22 cellular contexts compared by ENCODE assay signal in genomic region chr12:41564816-41565215, GRCh38.
DNase-seq lines count a peak whose midpoint lies in the region; ATAC-seq and TF ChIP-seq lines count a peak whose summit lies in the region.
"Had no signal": no experiment of that assay in that cellular context is flagged by ENCODE, and none has a peak within 500 bp of the region (broad histone marks: within the 10 kb centered on the region; RNA-seq: fewer than 3 reads in every experiment).

No MANE protein-coding gene starts in this region.

- no peak overlapping the region for H2AFZ ChIP-seq in SK-N-SH (ENCODE audit: low read depth)

- no peak overlapping the region for H3K27ac Mint-ChIP-seq in osteocyte (ENCODE audit: unreplicated experiment)
- H3K27ac Mint-ChIP-seq: HFFc6, T-cell had no signal

- no peaks in the 10 kb centered on the region for H3K9me3 ChIP-seq in SK-N-SH

- H3K4me1 Mint-ChIP-seq in osteocyte (ENCODE audit: unreplicated experiment) = no peaks in the 10 kb centered on the region
- H3K4me1 Mint-ChIP-seq: CD14-positive monocyte, T-cell had no signal

- no peaks in the 10 kb centered on the region for H3K27me3 ChIP-seq in SK-N-SH (ENCODE audit: insufficient read depth)

- WGBS in SK-N-SH (ENCODE audit: low lambda C conversion rate) = 63% methylated on average over 1 of the region's 1 CpG

- no peaks in the 10 kb centered on the region for H4K20me1 ChIP-seq in SK-N-SH (ENCODE audit: insufficient read depth)

- no peaks in the 10 kb centered on the region for H3K36me3 Mint-ChIP-seq in osteocyte (ENCODE audit: unreplicated experiment)
- H3K36me3 Mint-ChIP-seq: CD14-positive monocyte, T-cell had no signal

- POLR2A ChIA-PET in SK-N-SH (lab: Yijun Ruan, JAX) = no interaction called here

- no peaks in the 10 kb centered on the region for H3K9me3 Mint-ChIP-seq in osteocyte (ENCODE audit: unreplicated experiment)
- H3K9me3 Mint-ChIP-seq: HFFc6 had no signal

- peaks cover 3% of the 10 kb centered on the region for H3K27me3 Mint-ChIP-seq in osteocyte (ENCODE audit: unreplicated experiment)

- no peaks in the 10 kb centered on the region for H3K9me2 ChIP-seq in SK-N-SH

- ATAC-seq in GM21786 (IDR thresholded peaks at IDR 0.05; ENCODE audit: unreplicated experiment) = no peak
- ATAC-seq: T-cell had no signal

- H3K4me2 ChIP-seq in SK-N-SH = no peak overlapping the region

- H3K4me3 Mint-ChIP-seq in osteocyte (ENCODE audit: unreplicated experiment) = no peak overlapping the region
- H3K4me3 Mint-ChIP-seq: CD14-positive monocyte, HFFc6, T-cell had no signal

- no peaks in the 10 kb centered on the region for H3F3A ChIP-seq in SK-N-SH (replicated peaks; ENCODE audit: insufficient read depth)

- H3K4me3 ChIP-seq in LNCaP clone FGC (ENCODE audit: low read depth, low read length) = no peak overlapping the region
- no peak overlapping the region for H3K4me3 ChIP-seq in SK-N-SH (ENCODE audit: low read depth in 2 of 2, low read length in 1 of 2)
- H3K4me3 ChIP-seq: SK-N-MC had no signal

- TF ChIP-seq CTCF in C4-2B (conservative IDR thresholded peaks at IDR 0.05) (peak; percentile 40), LNCaP clone FGC (IDR thresholded peaks at IDR 0.05; ENCODE audit: control insufficient read depth, extremely low read depth, insufficient read depth) (0 out of 2 replicates have a peak, but pooled peaks have one; percentile 30), SK-N-SH (IDR thresholded peaks at IDR 0.05) (peak; percentile 37), osteocyte (IDR thresholded peaks at IDR 0.05) (peak; percentile 18)

- TF ChIP-seq RAD21 in SK-N-SH (IDR thresholded peaks at IDR 0.05; ENCODE audit: low read length) = no peak

- no peaks in the 10 kb centered on the region for H3K4me1 ChIP-seq in SK-N-SH (ENCODE audit: control insufficient read depth in 1 of 2, insufficient read depth in 2 of 2, low read depth in 1 of 2, low read length in 1 of 2)

- DNase-seq in LNCaP clone FGC (ENCODE audit: low read depth) (no peak), SK-N-SH (no peak), osteocyte (ENCODE audit: extremely low spot score, unreplicated experiment) (no peak), NCI-H345 (lab: John Stamatoyannopoulos, UW) (no peak), GM03348 (ENCODE audit: low spot score) (no peak)
- DNase-seq: ACHN, DMS79, HFFc6, IMR-90, Kasumi-1, NCI-H1105, NCI-H2107, NCI-H2227 treated with DMSO at 0.1 percent for 48 hours, NCI-H524, NCI-H82, Right ventricle myocardium superior, T-cell had no signal

- H3K36me3 ChIP-seq in SK-N-SH (replicated peaks in 1 of 2; ENCODE audit: control insufficient read depth in 1 of 2, insufficient read depth in 2 of 2, low read length in 1 of 2) = no peaks in the 10 kb centered on the region

- H3K27ac ChIP-seq in C4-2B = no peak overlapping the region
- H3K27ac ChIP-seq in SK-N-SH (ENCODE audit: low read depth in 2 of 2, low read length in 1 of 2) = no peak overlapping the region; a peak in 1 of 4 replicates
- H3K27ac ChIP-seq: HL-60, SK-N-MC had no signal

- CTCF ChIA-PET in SK-N-SH (lab: Yijun Ruan, JAX) = interaction anchor here (0.9 kb wide), 1 partner anchor 9 kb away, joined by 4 read pairs; no protein-coding TSS in a partner anchor

- no peak for TF ChIP-seq EP300 in SK-N-SH (IDR thresholded peaks at IDR 0.05; ENCODE audit: borderline replicate concordance in 1 of 2, low read depth in 1 of 2, low read length in 1 of 2)

- H3K9ac ChIP-seq in SK-N-SH = no peak overlapping the region

- H3K79me2 ChIP-seq in SK-N-SH (ENCODE audit: insufficient read depth) = no peaks in the 10 kb centered on the region

TF ChIP-seq in SK-N-SH, 30 proteins besides CTCF, POLR2A, EP300 and RAD21:
- TF ChIP-seq FOXM1 (IDR thresholded peaks at IDR 0.05; ENCODE audit: low read depth) (no peak), USF2 (IDR thresholded peaks at IDR 0.05; ENCODE audit: borderline replicate concordance, low read depth, low read length) (no peak), MXI1 (IDR thresholded peaks at IDR 0.05; ENCODE audit: low read depth, low read length) (no peak), FOXJ3 (CRISPR knock-in tag; IDR thresholded peaks at IDR 0.05) (no peak), NFIC (IDR thresholded peaks at IDR 0.05; ENCODE audit: borderline replicate concordance) (no peak), GATA2 (CRISPR knock-in tag; IDR thresholded peaks at IDR 0.05) (no peak), MEF2A (IDR thresholded peaks at IDR 0.05; ENCODE audit: borderline replicate concordance, low read depth) (no peak), RXRA (IDR thresholded peaks at IDR 0.05; ENCODE audit: borderline replicate concordance, low read depth) (no peak), TCF12 (IDR thresholded peaks at IDR 0.05) (no peak), CHD2 (IDR thresholded peaks at IDR 0.05; ENCODE audit: low read length, partially characterized antibody) (no peak), ELF1 (IDR thresholded peaks at IDR 0.05) (no peak), RCOR1 (IDR thresholded peaks at IDR 0.05; ENCODE audit: low read length) (no peak)
- TF ChIP-seq, protein P1, sequence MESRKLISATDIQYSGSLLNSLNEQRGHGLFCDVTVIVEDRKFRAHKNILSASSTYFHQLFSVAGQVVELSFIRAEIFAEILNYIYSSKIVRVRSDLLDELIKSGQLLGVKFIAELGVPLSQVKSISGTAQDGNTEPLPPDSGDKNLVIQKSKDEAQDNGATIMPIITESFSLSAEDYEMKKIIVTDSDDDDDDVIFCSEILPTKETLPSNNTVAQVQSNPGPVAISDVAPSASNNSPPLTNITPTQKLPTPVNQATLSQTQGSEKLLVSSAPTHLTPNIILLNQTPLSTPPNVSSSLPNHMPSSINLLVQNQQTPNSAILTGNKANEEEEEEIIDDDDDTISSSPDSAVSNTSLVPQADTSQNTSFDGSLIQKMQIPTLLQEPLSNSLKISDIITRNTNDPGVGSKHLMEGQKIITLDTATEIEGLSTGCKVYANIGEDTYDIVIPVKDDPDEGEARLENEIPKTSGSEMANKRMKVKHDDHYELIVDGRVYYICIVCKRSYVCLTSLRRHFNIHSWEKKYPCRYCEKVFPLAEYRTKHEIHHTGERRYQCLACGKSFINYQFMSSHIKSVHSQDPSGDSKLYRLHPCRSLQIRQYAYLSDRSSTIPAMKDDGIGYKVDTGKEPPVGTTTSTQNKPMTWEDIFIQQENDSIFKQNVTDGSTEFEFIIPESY (IDR thresholded peaks at IDR 0.05; ENCODE audit: borderline replicate concordance, low read depth) = no peak
- TF ChIP-seq, protein P2, sequence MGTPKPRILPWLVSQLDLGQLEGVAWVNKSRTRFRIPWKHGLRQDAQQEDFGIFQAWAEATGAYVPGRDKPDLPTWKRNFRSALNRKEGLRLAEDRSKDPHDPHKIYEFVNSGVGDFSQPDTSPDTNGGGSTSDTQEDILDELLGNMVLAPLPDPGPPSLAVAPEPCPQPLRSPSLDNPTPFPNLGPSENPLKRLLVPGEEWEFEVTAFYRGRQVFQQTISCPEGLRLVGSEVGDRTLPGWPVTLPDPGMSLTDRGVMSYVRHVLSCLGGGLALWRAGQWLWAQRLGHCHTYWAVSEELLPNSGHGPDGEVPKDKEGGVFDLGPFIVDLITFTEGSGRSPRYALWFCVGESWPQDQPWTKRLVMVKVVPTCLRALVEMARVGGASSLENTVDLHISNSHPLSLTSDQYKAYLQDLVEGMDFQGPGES (IDR thresholded peaks at IDR 0.05; ENCODE audit: low read depth, low read length) = no peak
